ENCODE assay signal across 1 cellular context in the genomic region with DNA sequence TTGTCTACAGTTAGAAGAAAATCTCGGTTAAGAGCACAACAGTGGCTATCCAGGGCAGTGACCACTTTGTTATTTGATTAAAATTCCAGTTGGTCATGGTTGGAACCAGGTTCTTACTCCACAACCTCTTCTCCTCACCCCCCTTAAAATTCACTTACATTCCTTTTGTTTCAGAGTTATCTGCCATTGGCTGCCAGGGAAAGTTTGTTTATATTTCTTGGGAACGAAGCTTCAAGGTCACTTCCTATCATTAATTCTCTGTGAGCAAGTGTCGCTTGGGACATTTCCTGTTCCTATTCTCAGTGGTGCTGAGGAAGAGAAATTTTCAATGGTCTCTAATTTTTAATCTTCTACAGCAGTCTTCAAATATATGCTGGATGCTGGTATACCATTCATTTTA.
TF ChIP-seq lines count a peak whose summit lies in the region.

No MANE protein-coding gene starts in this region.

TF ChIP-seq in HCT116, 20 proteins besides CTCF, POLR2A, EP300 and RAD21 (continued from another document):
- TF ChIP-seq, protein P1, sequence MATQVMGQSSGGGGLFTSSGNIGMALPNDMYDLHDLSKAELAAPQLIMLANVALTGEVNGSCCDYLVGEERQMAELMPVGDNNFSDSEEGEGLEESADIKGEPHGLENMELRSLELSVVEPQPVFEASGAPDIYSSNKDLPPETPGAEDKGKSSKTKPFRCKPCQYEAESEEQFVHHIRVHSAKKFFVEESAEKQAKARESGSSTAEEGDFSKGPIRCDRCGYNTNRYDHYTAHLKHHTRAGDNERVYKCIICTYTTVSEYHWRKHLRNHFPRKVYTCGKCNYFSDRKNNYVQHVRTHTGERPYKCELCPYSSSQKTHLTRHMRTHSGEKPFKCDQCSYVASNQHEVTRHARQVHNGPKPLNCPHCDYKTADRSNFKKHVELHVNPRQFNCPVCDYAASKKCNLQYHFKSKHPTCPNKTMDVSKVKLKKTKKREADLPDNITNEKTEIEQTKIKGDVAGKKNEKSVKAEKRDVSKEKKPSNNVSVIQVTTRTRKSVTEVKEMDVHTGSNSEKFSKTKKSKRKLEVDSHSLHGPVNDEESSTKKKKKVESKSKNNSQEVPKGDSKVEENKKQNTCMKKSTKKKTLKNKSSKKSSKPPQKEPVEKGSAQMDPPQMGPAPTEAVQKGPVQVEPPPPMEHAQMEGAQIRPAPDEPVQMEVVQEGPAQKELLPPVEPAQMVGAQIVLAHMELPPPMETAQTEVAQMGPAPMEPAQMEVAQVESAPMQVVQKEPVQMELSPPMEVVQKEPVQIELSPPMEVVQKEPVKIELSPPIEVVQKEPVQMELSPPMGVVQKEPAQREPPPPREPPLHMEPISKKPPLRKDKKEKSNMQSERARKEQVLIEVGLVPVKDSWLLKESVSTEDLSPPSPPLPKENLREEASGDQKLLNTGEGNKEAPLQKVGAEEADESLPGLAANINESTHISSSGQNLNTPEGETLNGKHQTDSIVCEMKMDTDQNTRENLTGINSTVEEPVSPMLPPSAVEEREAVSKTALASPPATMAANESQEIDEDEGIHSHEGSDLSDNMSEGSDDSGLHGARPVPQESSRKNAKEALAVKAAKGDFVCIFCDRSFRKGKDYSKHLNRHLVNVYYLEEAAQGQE (IDR thresholded peaks at IDR 0.05; ENCODE audit: low read depth): no peak
- TF ChIP-seq EZH2phosphoT487 (IDR thresholded peaks at IDR 0.05; ENCODE audit: borderline replicate concordance) (no peak), ZFX (IDR thresholded peaks at IDR 0.05) (no peak), YY1 (IDR thresholded peaks at IDR 0.05; ENCODE audit: extremely low read depth, insufficient replicate concordance, low read depth, low read length) (no peak), SP1 (IDR thresholded peaks at IDR 0.05; ENCODE audit: low read depth) (no peak), FOSL1 (IDR thresholded peaks at IDR 0.05; ENCODE audit: low read depth) (no peak), SIN3A (IDR thresholded peaks at IDR 0.05; ENCODE audit: low read depth) (no peak)
- TF ChIP-seq, protein P2, sequence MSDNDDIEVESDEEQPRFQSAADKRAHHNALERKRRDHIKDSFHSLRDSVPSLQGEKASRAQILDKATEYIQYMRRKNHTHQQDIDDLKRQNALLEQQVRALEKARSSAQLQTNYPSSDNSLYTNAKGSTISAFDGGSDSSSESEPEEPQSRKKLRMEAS (IDR thresholded peaks at IDR 0.05): no peak
